ENCODE assay signal across 20 cellular contexts in the genomic region with DNA sequence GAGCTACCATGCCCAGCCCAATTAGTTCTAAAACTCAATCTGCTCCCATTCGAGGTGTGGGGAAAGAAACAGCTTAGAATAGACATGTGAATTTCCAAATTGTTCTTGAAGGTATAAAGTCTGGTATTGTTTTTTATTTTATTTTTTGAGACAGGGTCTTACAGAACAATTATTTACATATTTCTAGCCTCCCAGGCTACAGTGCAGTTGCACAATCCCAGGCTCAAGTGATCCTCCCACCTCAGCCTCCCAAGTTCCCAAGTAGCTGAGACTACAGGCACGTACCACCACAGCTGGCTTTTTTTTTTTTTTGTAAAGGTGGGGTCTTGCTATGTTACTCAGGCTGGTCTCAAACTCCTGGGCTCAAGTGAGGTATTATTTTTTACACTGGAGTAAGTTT. TPM values are rescaled to one million over a fixed set of nuclear protein-coding genes. Genes with fewer than 3 reads are reported as not detected.
A peak's percentile ranks its signal among the peaks of the same experiment; 100 is the strongest.
DNase-seq lines count a peak whose midpoint lies in the region; ATAC-seq and TF ChIP-seq lines count a peak whose summit lies in the region.
"Had no signal": no experiment of that assay in that cellular context is flagged by ENCODE, and none has a peak within 500 bp of the region (broad histone marks: within the 10 kb centered on the region; RNA-seq: fewer than 3 reads in every experiment).

No MANE protein-coding gene starts in this region.

- H3K27me3 ChIP-seq in MG63: no peaks in the 10 kb centered on the region

- H3K4me3 ChIP-seq in MG63: no peak overlapping the region

- H3K27ac Mint-ChIP-seq in activated naive CD4-positive, alpha-beta T cell treated with anti-CD3 and anti-CD28 coated beads, Interleukin-2, amount 50 U/mL, for 24 hours: peak overlapping the region; percentile 30
- peak overlapping the region; percentile 8 for H3K27ac Mint-ChIP-seq in T-helper 17 cell

- H3K36me3 Mint-ChIP-seq in activated naive CD4-positive, alpha-beta T cell treated with anti-CD3 and anti-CD28 coated beads, Interleukin-2, amount 50 U/mL, for 24 hours: no peaks in the 10 kb centered on the region
- H3K36me3 Mint-ChIP-seq in T-helper 17 cell (ENCODE audit: low read depth): no peaks in the 10 kb centered on the region

- no peaks in the 10 kb centered on the region for H3K27me3 Mint-ChIP-seq in activated naive CD4-positive, alpha-beta T cell treated with anti-CD3 and anti-CD28 coated beads, Interleukin-2, amount 50 U/mL, for 24 hours
- no peaks in the 10 kb centered on the region for H3K27me3 Mint-ChIP-seq in T-helper 17 cell

- H3K36me3 ChIP-seq in MG63: peaks cover 2% of the 10 kb centered on the region; the same call in 1 of the 2 replicates

- TF ChIP-seq POLR2A in erythroblast (IDR thresholded peaks at IDR 0.05; ENCODE audit: low read length): no peak

- H3K4me3 Mint-ChIP-seq in activated naive CD4-positive, alpha-beta T cell treated with anti-CD3 and anti-CD28 coated beads, Interleukin-2, amount 50 U/mL, for 24 hours: no peak overlapping the region
- no peak overlapping the region for H3K4me3 Mint-ChIP-seq in T-helper 17 cell
- H3K4me3 Mint-ChIP-seq: CD8-positive, alpha-beta T cell had no signal

- no peaks in the 10 kb centered on the region for H3K9me3 Mint-ChIP-seq in activated naive CD4-positive, alpha-beta T cell treated with anti-CD3 and anti-CD28 coated beads, Interleukin-2, amount 50 U/mL, for 24 hours
- H3K9me3 Mint-ChIP-seq: CD8-positive, alpha-beta T cell had no signal

- DNase-seq in activated naive CD4-positive, alpha-beta T cell (lab: John Stamatoyannopoulos, UW): no peak
- no peak for DNase-seq in T-helper 17 cell
- DNase-seq in erythroblast (lab: John Stamatoyannopoulos, UW): peak; percentile 26 to 46
- DNase-seq in MG63: no peak
- DNase-seq in stimulated activated CD4-positive, alpha-beta T cell treated with anti-CD3 and anti-CD28 coated beads, Interleukin-2, amount 100 ng/mL, for 48 hours: no peak
- DNase-seq: ACHN; CD8-positive, alpha-beta T cell; DMS153; EL; H7; Karpas-422; NCI-H1694 treated with DMSO at 0.1 percent for 48 hours; NCI-H446 treated with DMSO at 0.1 percent for 48 hours; NCI-H526 treated with DMSO at 0.1 percent for 48 hours; PC-3; Right ventricle myocardium superior had no signal

- H3K4me1 Mint-ChIP-seq in activated naive CD4-positive, alpha-beta T cell treated with anti-CD3 and anti-CD28 coated beads, Interleukin-2, amount 50 U/mL, for 24 hours: peaks cover 70% of the 10 kb centered on the region
- peaks cover 25% of the 10 kb centered on the region for H3K4me1 Mint-ChIP-seq in T-helper 17 cell

- H3K9me3 ChIP-seq in T-helper 17 cell (ENCODE audit: control insufficient read depth, low read length, poor library complexity, severe bottlenecking): no peaks in the 10 kb centered on the region
- H3K9me3 ChIP-seq in MG63: no peaks in the 10 kb centered on the region

- peak overlapping the region; percentile 97 for H3K27ac ChIP-seq in temporal lobe (ENCODE audit: low read depth, low read length)
- H3K27ac ChIP-seq: 22Rv1 had no signal

- ATAC-seq in T-helper 17 cell (no peak), GM21367 (IDR thresholded peaks at IDR 0.05; ENCODE audit: unreplicated experiment) (no peak)
- ATAC-seq: CD8-positive, alpha-beta T cell; PC-3 had no signal

RNA-seq across cellular contexts. Expression of a gene that starts 6.3 kb away (rescaled TPM):
- total RNA-seq in T-helper 17 cell (10 to 100 TPM; 47.6 to 51.5 TPM), temporal lobe (70.1 TPM)
- total RNA-seq in MG63 (2014; rRNA removed; shearing (Covaris generic); ENCODE audit: low replicate concordance): 12.0 and 74.1 TPM in 2 replicates

RNA-seq across cellular contexts. Expression of a gene that starts 28.2 kb away (rescaled TPM):
- 10 to 100 TPM; 56.2 to 56.6 TPM for total RNA-seq in T-helper 17 cell
- 45.0 TPM for total RNA-seq in temporal lobe
- 27.5 and 28.8 TPM in 2 replicates for total RNA-seq in MG63 (2014; rRNA removed; shearing (Covaris generic); ENCODE audit: low replicate concordance)

Comparison
In these comparisons a context has a peak if more than half of its experiments do, and no peak if none do; other contexts are left out.
1. DNase-seq: peak in erythroblast (2 of 2); none in activated naive CD4-positive, alpha-beta T cell (0 of 4), T-helper 17 cell (0 of 3), MG63 (single experiment) and stimulated activated CD4-positive, alpha-beta T cell treated with anti-CD3 and anti-CD28 coated beads, Interleukin-2, amount 100 ng/mL, for 48 hours (0 of 2).